Comparison of ENCODE assay signal across 16 cellular contexts in genomic region chr2:27652790-27653189, GRCh38.
"Had no signal": no experiment of that assay in that cellular context is flagged by ENCODE, and none has a peak within 500 bp of the region (broad histone marks: within the 10 kb centered on the region; RNA-seq: fewer than 3 reads in every experiment).

No MANE protein-coding gene starts in this region.

- H3K4me1 ChIP-seq: adrenal gland, tibial artery had no signal

- H3K4me3 Mint-ChIP-seq: activated CD4-positive, alpha-beta T cell treated with anti-CD3 and anti-CD28 coated beads, Interleukin-2, amount 10 ng/mL, durations not matched to agents 7 days and 5 days; activated CD8-positive, alpha-beta memory T cell treated with anti-CD3 and anti-CD28 coated beads, Interleukin-2, amount 10 ng/mL, durations not matched to agents 7 days and 5 days; naive B cell had no signal

- H3K27ac ChIP-seq: adrenal gland, SJSA1, tibial artery, WERI-Rb-1 had no signal

- H3K4me3 ChIP-seq: adrenal gland, pancreas, SJSA1, tibial artery had no signal

- H3K27ac Mint-ChIP-seq: activated CD4-positive, alpha-beta T cell treated with anti-CD3 and anti-CD28 coated beads, Interleukin-2, amount 10 ng/mL, durations not matched to agents 7 days and 5 days; activated CD8-positive, alpha-beta memory T cell treated with anti-CD3 and anti-CD28 coated beads, Interleukin-2, amount 10 ng/mL, durations not matched to agents 7 days and 5 days had no signal

- H3K27me3 ChIP-seq: adrenal gland, pancreas, SJSA1, tibial artery had no signal

- H3K9me3 Mint-ChIP-seq: activated CD4-positive, alpha-beta T cell treated with anti-CD3 and anti-CD28 coated beads, Interleukin-2, amount 10 ng/mL, durations not matched to agents 7 days and 5 days; naive B cell had no signal

- FAIRE-seq: pancreas had no signal

- H3K9me3 ChIP-seq: adrenal gland, pancreas, SJSA1, tibial artery had no signal

- DNase-seq: activated CD4-positive, alpha-beta T cell treated with anti-CD3 and anti-CD28 coated beads, Interleukin-2, amount 10 ng/mL, durations not matched to agents 7 days and 5 days; activated CD8-positive, alpha-beta memory T cell treated with anti-CD3 and anti-CD28 coated beads, Interleukin-2, amount 10 ng/mL, durations not matched to agents 7 days and 5 days; adrenal gland; central memory CD4-positive, alpha-beta T cell; cortex of kidney; effector CD8-positive, alpha-beta T cell; midbrain; naive B cell; pancreas; retina; stimulated activated CD4-positive, alpha-beta T cell treated with anti-CD3 and anti-CD28 coated beads, Interleukin-15, amount 100 ng/mL, for 24 hours; stimulated activated CD4-positive, alpha-beta T cell treated with anti-CD3 and anti-CD28 coated beads, Interleukin-4, amount 100 ng/mL, for 24 hours; T1000; tibial artery; WERI-Rb-1 had no signal

- H3K27me3 Mint-ChIP-seq: activated CD4-positive, alpha-beta T cell treated with anti-CD3 and anti-CD28 coated beads, Interleukin-2, amount 10 ng/mL, durations not matched to agents 7 days and 5 days; activated CD8-positive, alpha-beta memory T cell treated with anti-CD3 and anti-CD28 coated beads, Interleukin-2, amount 10 ng/mL, durations not matched to agents 7 days and 5 days; naive B cell had no signal
